In genomic region chr5:132439521-132440206, GRCh38 we compare ENCODE assay signal across 8 cellular contexts. TPM values are rescaled to one million over a fixed set of nuclear protein-coding genes. Genes with fewer than 3 reads are reported as not detected.
DNase-seq lines count a peak whose midpoint lies in the region; ATAC-seq lines count a peak whose summit lies in the region.

No MANE protein-coding gene starts in this region.

- peak; percentile 95 for DNase-seq in AG08395 (ENCODE audit: low spot score)
- peak; percentile 47 to 70 for DNase-seq in NCI-H446 (lab: John Stamatoyannopoulos, UW)
- DNase-seq in dermis blood vessel endothelial cell = peak; percentile 85
- DNase-seq in myocyte (ENCODE audit: low read depth) = peak; percentile 87
- DNase-seq in midbrain (lab: John Stamatoyannopoulos, UW) = no peak
- no peak for DNase-seq in SKM-1 (lab: John Stamatoyannopoulos, UW; ENCODE audit: unreplicated experiment)

- no peak for ATAC-seq in HG03039 (IDR thresholded peaks at IDR 0.05; ENCODE audit: unreplicated experiment)
- no peak for ATAC-seq in GM18909 (IDR thresholded peaks at IDR 0.05; ENCODE audit: poor library complexity, unreplicated experiment)

RNA-seq across cellular contexts. Expression of gene IRF1, which starts 50.9 kb away (rescaled TPM):
- total RNA-seq in dermis blood vessel endothelial cell (26.4 TPM in 2 replicates), myocyte (9.8 and 11.7 TPM in 2 replicates)
- polyA plus RNA-seq in myocyte (2012) = 37.0 TPM

Comparison
In these comparisons a context has a peak if more than half of its experiments do, and no peak if none do; other contexts are left out.
1. DNase-seq: peak in AG08395 (single experiment), NCI-H446 (2 of 2), dermis blood vessel endothelial cell (single experiment) and myocyte (single experiment); none in midbrain (single experiment) and SKM-1 (single experiment).